9 cellular contexts compared by ENCODE assay signal in genomic region chr19:41219924-41220567, GRCh38. TPM values are rescaled to one million over a fixed set of nuclear protein-coding genes. Genes with fewer than 3 reads are reported as not detected.
A peak's percentile ranks its signal among the peaks of the same experiment; 100 is the strongest.
DNase-seq lines count a peak whose midpoint lies in the region; ATAC-seq and TF ChIP-seq lines count a peak whose summit lies in the region.
"Had no signal": no experiment of that assay in that cellular context is flagged by ENCODE, and none has a peak within 500 bp of the region (broad histone marks: within the 10 kb centered on the region; RNA-seq: fewer than 3 reads in every experiment).

No MANE protein-coding gene starts in this region.

- H3K36me3 ChIP-seq in mammary epithelial cell (ENCODE audit: insufficient read depth, low read length) = peaks cover 13% of the 10 kb centered on the region

- CTCF ChIA-PET in mammary epithelial cell (lab: Charles Lee; ENCODE audit: low non-redundant PET) = no interaction called here

- dilution Hi-C loops in mammary epithelial cell (cut with HindIII; ENCODE audit: low sequenced_read_pairs) = no loop called here

- TF ChIP-seq CTCF in mammary epithelial cell (conservative IDR thresholded peaks at IDR 0.05 in 1 of 2, IDR thresholded peaks at IDR 0.05 in 1 of 2; ENCODE audit: extremely low read depth in 1 of 2, insufficient read depth in 1 of 2, low read depth in 1 of 2, low read length in 2 of 2) = no peak

- peak overlapping the region; percentile 85 for H3K9ac ChIP-seq in mammary epithelial cell (ENCODE audit: insufficient read depth, low read length)

- H3K4me2 ChIP-seq in mammary epithelial cell (ENCODE audit: insufficient read depth, low read depth, low read length) = peak overlapping the region; percentile 94

- H3K4me1 ChIP-seq in mammary epithelial cell (ENCODE audit: insufficient read depth, low read length) = peaks cover 56% of the 10 kb centered on the region

- no peaks in the 10 kb centered on the region for H4K20me1 ChIP-seq in mammary epithelial cell (ENCODE audit: insufficient read depth, low read length)

- DNase-seq in HUDEP-2 (lab: John Stamatoyannopoulos, UW; ENCODE audit: unreplicated experiment in 76 of 76) (peak in 68 of 76 experiments; percentile 17 to 89 (median 62)), mammary epithelial cell (peak; percentile 14), islet precursor cell (peak; percentile 89), substantia nigra (lab: John Stamatoyannopoulos, UW) (peak in 1 of 49 donors; percentile 19), SK-N-DZ (ENCODE audit: low spot score) (no peak), NCI-H146 (lab: John Stamatoyannopoulos, UW) (no peak), NCI-H524 (lab: John Stamatoyannopoulos, UW) (no peak)

- H3K79me2 ChIP-seq in mammary epithelial cell (ENCODE audit: insufficient read depth, low read length) = peaks cover 60% of the 10 kb centered on the region

- no peaks in the 10 kb centered on the region for H3K9me3 ChIP-seq in mammary epithelial cell (replicated peaks; ENCODE audit: insufficient read depth, low read length)

- in situ Hi-C loops in mammary epithelial cell (cut with MboI; ENCODE audit: low sequenced_read_pairs in 2 of 2) = loop anchor here in 1 of 2 donors (5.0 kb wide), 1 partner anchor 42 kb away; the partner anchor contains the start of gene HNRNPUL1

- no TSS peak for BruUV-seq in mammary epithelial cell (replicated peaks; lab: Mats Ljungman, UMichigan)

- intact Hi-C loops in mammary epithelial cell (cut with micrococcal nuclease) = no loop called here

- no peak for ATAC-seq in HG03159 (IDR thresholded peaks at IDR 0.05; ENCODE audit: unreplicated experiment)

- H3K27ac ChIP-seq in mammary epithelial cell (ENCODE audit: insufficient read depth, low read depth, low read length) = peak overlapping the region; percentile 92
- peak overlapping the region; percentile 75 for H3K27ac ChIP-seq in substantia nigra (ENCODE audit: low read depth, low read length, poor library complexity, severe bottlenecking)

- peak overlapping the region; percentile 63 for H2AFZ ChIP-seq in mammary epithelial cell (ENCODE audit: low read depth, low read length)

- H3K27me3 ChIP-seq in mammary epithelial cell (ENCODE audit: insufficient read depth, low read length) = no peaks in the 10 kb centered on the region

- H3K4me3 ChIP-seq in mammary epithelial cell (replicated peaks in 1 of 3; ENCODE audit: insufficient read depth in 1 of 3, low read depth in 2 of 3, low read length in 3 of 3) = peak overlapping the region; percentile 69 to 74 (median 72)

- 0% methylated on average over 1 of the region's 16 CpGs for WGBS in mammary epithelial cell (ENCODE audit: low coverage, missing lambda C conversion rate)

RNA-seq across cellular contexts. Expression of gene AXL, which starts 1.0 kb away (rescaled TPM):
- total RNA-seq in mammary epithelial cell = 100 to 1,000 TPM; 121 to 141 TPM
- 57.3 TPM for polyA plus RNA-seq in mammary epithelial cell
- 460 TPM for polyA minus RNA-seq in mammary epithelial cell
- 0.02 TPM in 1 of 2 replicates, not detected in the other for polyA plus RNA-seq in SK-N-DZ (2014; cell fraction: cytosol; rRNA removed)
- polyA plus RNA-seq in SK-N-DZ (2014; cell fraction: nucleus; rRNA removed) = not detected in 2 replicates

RNA-seq across cellular contexts. Expression of gene CYP2S1, which starts 27.0 kb away (rescaled TPM):
- 1 to 10 TPM in 1 of 2 donors, under 1 TPM in 1; 0.50 to 7.1 TPM for total RNA-seq in mammary epithelial cell
- polyA plus RNA-seq in mammary epithelial cell = 0.42 TPM
- polyA minus RNA-seq in mammary epithelial cell = 2.1 TPM
- polyA plus RNA-seq in SK-N-DZ (2014; cell fraction: cytosol; rRNA removed) = not detected in 2 replicates
- polyA plus RNA-seq in SK-N-DZ (2014; cell fraction: nucleus; rRNA removed) = not detected in 2 replicates
- total RNA-seq: SK-MEL-5 had no signal

RNA-seq across cellular contexts. Expression of gene HNRNPUL1, which starts 44.1 kb away (rescaled TPM):
- total RNA-seq in mammary epithelial cell = 100 to 1,000 TPM in 1 of 2 donors, 10 to 100 TPM in 1; 80.7 to 175 TPM
- 38.8 TPM for polyA plus RNA-seq in mammary epithelial cell
- 148 TPM for polyA minus RNA-seq in mammary epithelial cell
- 128 and 132 TPM in 2 replicates for polyA plus RNA-seq in SK-N-DZ (2014; cell fraction: cytosol; rRNA removed)
- 50.4 and 50.6 TPM in 2 replicates for polyA plus RNA-seq in SK-N-DZ (2014; cell fraction: nucleus; rRNA removed)

Comparison
In these comparisons a context has a peak if more than half of its experiments do, and no peak if none do; other contexts are left out.
1. DNase-seq: peak in HUDEP-2 (68 of 76), mammary epithelial cell (single experiment) and islet precursor cell (single experiment); none in SK-N-DZ (single experiment), NCI-H146 (single experiment) and NCI-H524 (0 of 2).